In the genomic region with DNA sequence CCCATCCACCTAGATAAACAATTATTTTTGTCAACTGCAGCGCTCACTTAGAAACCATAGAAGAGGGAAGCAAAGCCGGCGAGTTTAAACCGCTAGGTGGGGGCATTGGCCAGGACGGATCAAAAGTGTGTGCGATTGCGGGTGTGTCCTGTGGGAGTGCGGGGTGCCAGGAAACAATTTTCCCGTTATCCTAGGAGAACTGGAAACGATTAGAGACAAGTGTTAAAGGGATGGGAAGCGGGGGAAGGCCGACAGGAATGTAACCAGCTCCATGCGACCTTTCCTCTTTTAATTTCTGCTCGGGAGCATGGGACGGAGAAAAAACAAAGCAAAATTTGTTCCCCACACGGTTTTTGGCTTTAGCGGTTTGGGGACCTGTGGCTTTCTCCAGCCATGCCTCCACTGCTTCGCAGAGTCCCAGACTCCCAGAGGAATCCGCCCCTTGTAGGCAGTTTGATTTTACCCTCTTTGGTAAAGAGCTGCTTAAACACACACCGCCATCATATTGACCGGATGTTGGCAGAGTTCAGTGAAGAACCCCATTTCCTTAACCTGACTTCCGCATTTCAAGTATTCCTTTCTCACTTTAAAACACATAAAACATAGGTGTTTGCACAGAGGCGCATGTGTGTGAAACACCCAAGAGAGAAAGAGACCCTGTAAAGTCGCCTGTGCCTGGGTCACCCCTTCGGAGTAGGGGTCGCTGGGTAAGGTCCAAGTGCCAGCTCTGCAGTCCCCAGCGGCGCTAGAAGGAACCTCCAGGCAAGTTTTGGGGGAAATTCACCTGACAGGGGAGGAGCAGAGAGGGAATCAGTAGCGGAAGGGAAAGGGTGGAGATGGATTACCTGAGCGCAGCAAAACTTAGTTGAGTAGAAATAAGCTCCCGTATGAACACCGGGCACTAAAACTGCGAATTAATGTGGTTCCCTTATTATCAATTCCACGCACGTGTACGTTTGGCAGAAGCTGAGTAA, we compare ENCODE assay signal across 8 cellular contexts. TPM values are rescaled to one million over a fixed set of nuclear protein-coding genes. Genes with fewer than 3 reads are reported as not detected.
DNase-seq lines count a peak whose midpoint lies in the region; ATAC-seq and TF ChIP-seq lines count a peak whose summit lies in the region.

No MANE protein-coding gene starts in this region.

- peaks cover 24% of the 10 kb centered on the region for H3K4me1 Mint-ChIP-seq in T-helper 17 cell
- peaks cover 37% of the 10 kb centered on the region for H3K4me1 Mint-ChIP-seq in mesothelial cell of epicardium

- no peaks in the 10 kb centered on the region for H3K9me3 Mint-ChIP-seq in mesothelial cell of epicardium

- DNase-seq in Daoy (ENCODE audit: low read depth) (peak; percentile 40), T-helper 17 cell (no peak), epidermal melanocyte (ENCODE audit: insufficient read length, low spot score) (peak; percentile 47), mesothelial cell of epicardium (ENCODE audit: low spot score in 2 of 2, unreplicated experiment in 2 of 2) (peak in 1 of 2 experiments; percentile 73), ureter (ENCODE audit: low spot score) (peak; percentile 78), NCI-H526 treated with DMSO at 0.1 percent for 48 hours (lab: John Stamatoyannopoulos, UW) (no peak)

- H3K4me3 Mint-ChIP-seq in T-helper 17 cell (peak overlapping the region; percentile 90), mesothelial cell of epicardium (peak overlapping the region; percentile 89)

- H3K27me3 Mint-ChIP-seq in T-helper 17 cell (peaks cover 59% of the 10 kb centered on the region), mesothelial cell of epicardium (ENCODE audit: low read depth) (peaks cover 75% of the 10 kb centered on the region)

- peak overlapping the region; percentile 6 for H3K27ac Mint-ChIP-seq in T-helper 17 cell
- H3K27ac Mint-ChIP-seq in mesothelial cell of epicardium = peak overlapping the region; percentile 51

- H3K36me3 Mint-ChIP-seq in T-helper 17 cell (ENCODE audit: low read depth) (peaks cover 7% of the 10 kb centered on the region), mesothelial cell of epicardium (no peaks in the 10 kb centered on the region)

- TF ChIP-seq CTCF in mesothelial cell of epicardium (IDR thresholded peaks at IDR 0.05; ENCODE audit: unreplicated experiment) = peak; percentile 53

- peak; percentile 82 for ATAC-seq in GM19397 (IDR thresholded peaks at IDR 0.05; ENCODE audit: unreplicated experiment)
- peak; percentile 81 for ATAC-seq in HG03378 (IDR thresholded peaks at IDR 0.05; ENCODE audit: unreplicated experiment)
- ATAC-seq in T-helper 17 cell = peak; percentile 57

- H3K9me3 ChIP-seq in T-helper 17 cell (ENCODE audit: control insufficient read depth, low read length, poor library complexity, severe bottlenecking) = no peaks in the 10 kb centered on the region

RNA-seq across cellular contexts. Expression of gene HTR1B, which starts 3.1 kb away (rescaled TPM):
- not detected in 2 replicates for total RNA-seq in Daoy (2014; rRNA removed; shearing (Covaris generic))
- not detected for total RNA-seq in T-helper 17 cell
- total RNA-seq in mesothelial cell of epicardium = 0.20 to 0.38 TPM (median 0.25 TPM) in 3 replicates
- total RNA-seq in ureter = 1.9 TPM

Comparison
In these comparisons a context has a peak if more than half of its experiments do, and no peak if none do; other contexts are left out.
1. DNase-seq: peak in Daoy (single experiment), epidermal melanocyte (single experiment) and ureter (single experiment); none in T-helper 17 cell (0 of 3) and NCI-H526 treated with DMSO at 0.1 percent for 48 hours (single experiment).
2. Peak in every context shown above with its lines, with median percentiles within 50 percentile points of each other: ATAC-seq.